In the genomic region with DNA sequence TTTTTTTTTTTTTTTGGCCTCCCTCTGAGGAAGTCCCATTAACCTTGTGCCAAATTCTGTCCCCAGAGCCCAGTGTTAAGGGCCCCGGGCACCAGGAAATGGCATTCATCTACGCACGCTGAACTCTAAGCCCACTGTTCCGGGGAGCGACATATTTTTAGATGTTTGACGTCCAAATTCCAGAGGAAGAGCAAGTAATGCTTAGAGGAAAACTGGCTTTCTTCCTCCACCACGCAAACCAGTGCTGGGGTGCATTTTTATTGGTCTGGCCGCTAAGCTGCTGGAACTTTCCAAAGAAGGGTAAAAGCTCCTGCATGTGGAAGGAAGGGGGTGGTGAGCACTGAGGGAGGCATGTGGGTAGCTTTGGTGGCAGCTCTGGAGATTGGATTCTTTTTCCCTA, we compare ENCODE assay signal across 16 cellular contexts. TPM values are rescaled to one million over a fixed set of nuclear protein-coding genes. Genes with fewer than 3 reads are reported as not detected.
DNase-seq lines count a peak whose midpoint lies in the region; ATAC-seq and TF ChIP-seq lines count a peak whose summit lies in the region.
"Had no signal": no experiment of that assay in that cellular context is flagged by ENCODE, and none has a peak within 500 bp of the region (broad histone marks: within the 10 kb centered on the region; RNA-seq: fewer than 3 reads in every experiment).

No MANE protein-coding gene starts in this region.

- CTCF ChIA-PET in WTC11 (lab: Charles Lee) = interaction anchor here (1.0 to 1.1 kb wide), 2 partner anchors 10 to 26 kb away, joined by 3 read pairs; no protein-coding TSS in a partner anchor
- CTCF ChIA-PET in MCF 10A (lab: Yijun Ruan, JAX) = interaction anchor here (0.5 kb wide), 1 partner anchor 1544 kb away, joined by 5 read pairs; no protein-coding TSS in a partner anchor

- ATAC-seq in WTC11 = no peak
- no peak for ATAC-seq in GM21390 (IDR thresholded peaks at IDR 0.05; ENCODE audit: unreplicated experiment)
- no peak for ATAC-seq in stimulated activated naive CD8-positive, alpha-beta T cell treated with anti-CD3 and anti-CD28 coated beads, Interleukin-15, Interleukin-2, amounts not matched to agents 100 U/mL and 50 U/mL, for 24 hours

- H3K27me3 ChIP-seq in right atrium auricular region = no peaks in the 10 kb centered on the region

- H3K27me3 Mint-ChIP-seq in WTC11 (ENCODE audit: low read depth) (peaks cover 5% of the 10 kb centered on the region), MCF 10A (ENCODE audit: insufficient read depth, unreplicated experiment) (peaks cover 88% of the 10 kb centered on the region)
- H3K27me3 Mint-ChIP-seq: activated CD4-positive, alpha-beta T cell treated with anti-CD3 and anti-CD28 coated beads, Interleukin-2, amount 10 ng/mL, durations not matched to agents 7 days and 5 days had no signal

- DNase-seq in AG08396 (ENCODE audit: low spot score) = peak; percentile 73
- DNase-seq in WTC11 (ENCODE audit: low spot score) = no peak
- no peak for DNase-seq in right atrium auricular region (ENCODE audit: low spot score)
- DNase-seq in retinal pigment epithelial cell (ENCODE audit: low read depth) = peak; percentile 67
- no peak for DNase-seq in MCF 10A (ENCODE audit: unreplicated experiment)
- no peak for DNase-seq in GM19240 (ENCODE audit: insufficient read length, low spot score)
- DNase-seq in stimulated activated naive CD8-positive, alpha-beta T cell treated with anti-CD3 and anti-CD28 coated beads, Interleukin-15, Interleukin-2, amounts not matched to agents 100 U/mL and 50 U/mL, for 24 hours = no peak
- DNase-seq: activated CD4-positive, alpha-beta T cell treated with anti-CD3 and anti-CD28 coated beads, Interleukin-2, amount 10 ng/mL, durations not matched to agents 7 days and 5 days; activated effector memory CD4-positive, alpha-beta T cell treated with Interleukin-2 at 50 U/mL for 16 hours; AML-193; GOT3; MV-4-11; PC-9 had no signal

- H3K36me3 Mint-ChIP-seq in WTC11 = no peaks in the 10 kb centered on the region
- no peaks in the 10 kb centered on the region for H3K36me3 Mint-ChIP-seq in MCF 10A (ENCODE audit: insufficient read depth, unreplicated experiment)

- H3K4me1 Mint-ChIP-seq in WTC11 (peaks cover 37% of the 10 kb centered on the region), MCF 10A (ENCODE audit: insufficient read depth, unreplicated experiment) (no peaks in the 10 kb centered on the region)
- H3K4me1 Mint-ChIP-seq: activated CD4-positive, alpha-beta T cell treated with anti-CD3 and anti-CD28 coated beads, Interleukin-2, amount 10 ng/mL, durations not matched to agents 7 days and 5 days had no signal

- H3K27ac ChIP-seq in right atrium auricular region = peak overlapping the region; percentile 42 to 61
- H3K27ac ChIP-seq: PC-9 had no signal

- intact Hi-C loops in MCF 10A (cut with micrococcal nuclease) = no loop called here

- H3K27ac Mint-ChIP-seq in WTC11 (0 out of 2 replicates have a peak overlapping the region, but pooled peaks have one; percentile 35), MCF 10A (ENCODE audit: low read depth, unreplicated experiment) (no peak overlapping the region)
- H3K27ac Mint-ChIP-seq: activated CD4-positive, alpha-beta T cell treated with anti-CD3 and anti-CD28 coated beads, Interleukin-2, amount 10 ng/mL, durations not matched to agents 7 days and 5 days had no signal

- no peaks in the 10 kb centered on the region for H3K36me3 ChIP-seq in right atrium auricular region

- H3K4me3 ChIP-seq in right atrium auricular region (no peak overlapping the region), retinal pigment epithelial cell (ENCODE audit: low read length) (no peak overlapping the region)
- H3K4me3 ChIP-seq: PC-9 had no signal

- POLR2A ChIA-PET in WTC11 (lab: Charles Lee) = no interaction called here
- POLR2A ChIA-PET in MCF 10A (lab: Yijun Ruan, JAX) = no interaction called here

- peaks cover 0 to 6% of the 10 kb centered on the region in 2 donors for H3K4me1 ChIP-seq in right atrium auricular region

- H3K9me3 ChIP-seq in right atrium auricular region = no peaks in the 10 kb centered on the region

- H3K4me3 Mint-ChIP-seq in WTC11 = no peak overlapping the region
- H3K4me3 Mint-ChIP-seq in MCF 10A (ENCODE audit: unreplicated experiment) = no peak overlapping the region
- H3K4me3 Mint-ChIP-seq: activated CD4-positive, alpha-beta T cell treated with anti-CD3 and anti-CD28 coated beads, Interleukin-2, amount 10 ng/mL, durations not matched to agents 7 days and 5 days had no signal

- H3K9me3 Mint-ChIP-seq in WTC11 (no peaks in the 10 kb centered on the region), MCF 10A (ENCODE audit: unreplicated experiment) (no peaks in the 10 kb centered on the region)
- H3K9me3 Mint-ChIP-seq: activated CD4-positive, alpha-beta T cell treated with anti-CD3 and anti-CD28 coated beads, Interleukin-2, amount 10 ng/mL, durations not matched to agents 7 days and 5 days had no signal

- TF ChIP-seq CTCF in WTC11 (IDR thresholded peaks at IDR 0.05) (no peak), right atrium auricular region (IDR thresholded peaks at IDR 0.05) (no peak), retinal pigment epithelial cell (conservative IDR thresholded peaks at IDR 0.05; ENCODE audit: low read depth, low read length) (no peak), MCF 10A (IDR thresholded peaks at IDR 0.05; ENCODE audit: unreplicated experiment) (no peak)

- no TSS peak for BruUV-seq in MCF 10A (replicated peaks; lab: Mats Ljungman, UMichigan)

TF ChIP-seq in WTC11, 78 proteins besides CTCF, POLR2A, EP300 and RAD21:
- TF ChIP-seq TCF7 (CRISPR knock-in tag; IDR thresholded peaks at IDR 0.05; ENCODE audit: low read depth) = no peak
- TF ChIP-seq, protein P1, sequence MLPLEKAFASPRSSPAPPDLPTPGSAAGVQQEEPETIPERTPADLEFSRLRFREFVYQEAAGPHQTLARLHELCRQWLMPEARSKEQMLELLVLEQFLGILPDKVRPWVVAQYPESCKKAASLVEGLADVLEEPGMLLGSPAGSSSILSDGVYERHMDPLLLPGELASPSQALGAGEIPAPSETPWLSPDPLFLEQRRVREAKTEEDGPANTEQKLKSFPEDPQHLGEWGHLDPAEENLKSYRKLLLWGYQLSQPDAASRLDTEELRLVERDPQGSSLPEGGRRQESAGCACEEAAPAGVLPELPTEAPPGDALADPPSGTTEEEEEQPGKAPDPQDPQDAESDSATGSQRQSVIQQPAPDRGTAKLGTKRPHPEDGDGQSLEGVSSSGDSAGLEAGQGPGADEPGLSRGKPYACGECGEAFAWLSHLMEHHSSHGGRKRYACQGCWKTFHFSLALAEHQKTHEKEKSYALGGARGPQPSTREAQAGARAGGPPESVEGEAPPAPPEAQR (CRISPR knock-in tag; IDR thresholded peaks at IDR 0.05) = no peak
- TF ChIP-seq GTF2I (CRISPR knock-in tag; conservative IDR thresholded peaks at IDR 0.05) = no peak
- no peak for TF ChIP-seq IRF2 (CRISPR knock-in tag; IDR thresholded peaks at IDR 0.05; ENCODE audit: borderline replicate concordance, low read depth)
- no peak for TF ChIP-seq GABPB1 (CRISPR knock-in tag; IDR thresholded peaks at IDR 0.05)
- TF ChIP-seq MAX (CRISPR knock-in tag; IDR thresholded peaks at IDR 0.05) = no peak
- TF ChIP-seq FOXP1 (CRISPR knock-in tag; IDR thresholded peaks at IDR 0.05; ENCODE audit: borderline replicate concordance) = no peak
- TF ChIP-seq ARID4B (CRISPR knock-in tag; IDR thresholded peaks at IDR 0.05; ENCODE audit: borderline replicate concordance) = no peak
- TF ChIP-seq ZNF121 (CRISPR knock-in tag; IDR thresholded peaks at IDR 0.05) = no peak
- TF ChIP-seq PREB (CRISPR knock-in tag; IDR thresholded peaks at IDR 0.05; ENCODE audit: borderline replicate concordance) = no peak

RNA-seq across cellular contexts. Expression of gene WFDC1, which starts 8.3 kb away (rescaled TPM):
- total RNA-seq in WTC11 (2021) = 0.32 to 0.50 TPM (median 0.41 TPM) in 3 replicates
- total RNA-seq in right atrium auricular region = 1 to 10 TPM in 1 of 2 donors, under 1 TPM in 1; 0.59 to 3.3 TPM
- not detected in 2 replicates for total RNA-seq in MCF 10A (2022)
- total RNA-seq: activated CD4-positive, alpha-beta T cell treated with anti-CD3 and anti-CD28 coated beads, Interleukin-2, amount 10 ng/mL, durations not matched to agents 7 days and 5 days; bronchial epithelial cell; PC-9; T-helper 2 cell treated with Interferon-gamma antibody and Interleukin-4, amounts not matched to agents 100 ng/mL and 5 ng/mL, for 36 hours had no signal

Comparison
In these comparisons a context has a peak if more than half of its experiments do, and no peak if none do; other contexts are left out.
1. DNase-seq: peak in AG08396 (single experiment) and retinal pigment epithelial cell (single experiment); none in WTC11 (single experiment), right atrium auricular region (single experiment), MCF 10A (single experiment), GM19240 (single experiment) and stimulated activated naive CD8-positive, alpha-beta T cell treated with anti-CD3 and anti-CD28 coated beads, Interleukin-15, Interleukin-2, amounts not matched to agents 100 U/mL and 50 U/mL, for 24 hours (single experiment).